22 cellular contexts compared by ENCODE assay signal in the genomic region with DNA sequence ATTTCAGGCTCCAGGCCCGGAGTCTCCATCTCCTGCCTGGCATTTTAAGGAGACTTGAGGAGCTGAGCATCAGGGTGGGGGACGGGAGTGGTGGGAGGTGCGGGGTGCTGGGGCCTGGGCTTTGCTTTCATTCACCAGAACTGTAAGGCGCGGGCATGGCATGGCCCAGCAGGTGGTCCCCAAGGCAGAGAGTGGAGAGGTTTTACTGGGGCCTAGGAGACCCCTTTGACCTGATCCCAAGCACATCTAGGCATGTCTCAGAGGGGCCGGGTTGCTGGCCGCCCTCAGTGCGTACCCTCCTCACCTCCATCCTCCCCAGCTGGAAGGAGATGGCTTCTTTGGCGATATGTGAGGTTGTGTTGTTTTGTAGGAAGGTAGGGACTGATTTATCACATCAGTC.
"Had no signal": no experiment of that assay in that cellular context is flagged by ENCODE, and none has a peak within 500 bp of the region (broad histone marks: within the 10 kb centered on the region; RNA-seq: fewer than 3 reads in every experiment).

No MANE protein-coding gene starts in this region.

- H3K79me2 ChIP-seq: parathyroid adenoma had no signal

- H3K9me3 ChIP-seq: gastrocnemius medialis, heart left ventricle, neutrophil, sigmoid colon, testis, tibial artery had no signal

- ATAC-seq: effector memory CD8-positive, alpha-beta T cell; gastrocnemius medialis; heart left ventricle; natural killer cell; right cardiac atrium; stimulated activated memory B cell treated with anti-CD40 and anti-IgM and Interleukin-4, amounts not matched to agents 10 μg/mL and 1 μg/mL and 100 μg/mL, for 72 hours; stimulated activated naive CD8-positive, alpha-beta T cell treated with anti-CD3 and anti-CD28 coated beads, Interleukin-15, Interleukin-2, amounts not matched to agents 100 U/mL and 50 U/mL, for 24 hours had no signal

- H3K27ac Mint-ChIP-seq: effector memory CD8-positive, alpha-beta T cell; memory B cell; natural killer cell; progenitor cell of endocrine pancreas; stimulated activated memory B cell treated with anti-CD40 and anti-IgM and Interleukin-4, amounts not matched to agents 10 μg/mL and 1 μg/mL and 100 μg/mL, for 72 hours; type B pancreatic cell had no signal

- H3K4me3 ChIP-seq: gastrocnemius medialis, heart left ventricle, lung, sigmoid colon, testis, tibial artery had no signal

- H3K9me3 Mint-ChIP-seq: effector memory CD8-positive, alpha-beta T cell; memory B cell; natural killer cell; stimulated activated memory B cell treated with anti-CD40 and anti-IgM and Interleukin-4, amounts not matched to agents 10 μg/mL and 1 μg/mL and 100 μg/mL, for 72 hours; type B pancreatic cell had no signal

- H2AFZ ChIP-seq: parathyroid adenoma had no signal

- DNase-seq: cerebellar nuclear complex; cortex of kidney; effector memory CD8-positive, alpha-beta T cell; erythroblast; gastrocnemius medialis; hippocampal formation; kidney glomerular epithelial cell; natural killer cell; sigmoid colon; stimulated activated CD4-positive, alpha-beta T cell treated with anti-CD3 and anti-CD28 coated beads, Interleukin-4, amount 100 ng/mL, for 4 hours; stimulated activated naive CD8-positive, alpha-beta T cell treated with anti-CD3 and anti-CD28 coated beads, Interleukin-15, Interleukin-2, amounts not matched to agents 100 U/mL and 50 U/mL, for 24 hours; testis; tibial artery had no signal

- H3K27ac ChIP-seq: heart left ventricle, neutrophil, parathyroid adenoma, testis had no signal

- H3K4me3 Mint-ChIP-seq: effector memory CD8-positive, alpha-beta T cell; memory B cell; natural killer cell; stimulated activated memory B cell treated with anti-CD40 and anti-IgM and Interleukin-4, amounts not matched to agents 10 μg/mL and 1 μg/mL and 100 μg/mL, for 72 hours; type B pancreatic cell had no signal

- H3K36me3 Mint-ChIP-seq: memory B cell; natural killer cell; stimulated activated memory B cell treated with anti-CD40 and anti-IgM and Interleukin-4, amounts not matched to agents 10 μg/mL and 1 μg/mL and 100 μg/mL, for 72 hours; type B pancreatic cell had no signal

- H3K4me1 Mint-ChIP-seq: natural killer cell; stimulated activated memory B cell treated with anti-CD40 and anti-IgM and Interleukin-4, amounts not matched to agents 10 μg/mL and 1 μg/mL and 100 μg/mL, for 72 hours had no signal

- H3K27me3 ChIP-seq: gastrocnemius medialis, heart left ventricle, neutrophil, sigmoid colon, testis, tibial artery had no signal

- H3K27me3 Mint-ChIP-seq: memory B cell; stimulated activated memory B cell treated with anti-CD40 and anti-IgM and Interleukin-4, amounts not matched to agents 10 μg/mL and 1 μg/mL and 100 μg/mL, for 72 hours; type B pancreatic cell had no signal

- H3K36me3 ChIP-seq: gastrocnemius medialis, heart left ventricle, neutrophil had no signal

- H3K4me1 ChIP-seq: parathyroid adenoma had no signal
